In the genomic region with DNA sequence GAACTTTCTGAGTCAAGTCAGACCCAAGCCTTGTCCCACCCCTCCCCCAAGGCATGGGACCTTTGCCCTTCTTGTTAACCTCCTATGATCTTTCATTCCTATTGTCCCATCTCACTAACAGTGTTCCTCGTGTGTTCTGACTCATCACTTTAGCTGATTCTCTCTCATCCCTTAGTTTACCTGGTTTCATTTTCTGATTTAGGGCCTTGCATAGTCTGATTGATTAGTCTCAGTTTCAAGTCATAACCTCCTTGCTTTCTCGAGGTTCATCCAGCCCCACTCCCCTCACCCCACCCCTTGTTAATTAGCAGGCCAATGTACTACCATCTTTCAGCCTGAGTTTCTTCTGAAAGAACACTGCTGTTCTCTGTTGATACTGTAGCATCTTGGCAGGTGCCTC, we compare ENCODE assay signal across 10 cellular contexts.
DNase-seq lines count a peak whose midpoint lies in the region; ATAC-seq and TF ChIP-seq lines count a peak whose summit lies in the region.
"Had no signal": no experiment of that assay in that cellular context is flagged by ENCODE, and none has a peak within 500 bp of the region (broad histone marks: within the 10 kb centered on the region; RNA-seq: fewer than 3 reads in every experiment).

No MANE protein-coding gene starts in this region.

- intact Hi-C loops in mammary epithelial cell (cut with micrococcal nuclease), result no loop called here

- no peak overlapping the region for H3K4me2 ChIP-seq in mammary epithelial cell (ENCODE audit: insufficient read depth, low read depth, low read length)

- TF ChIP-seq EP300 in tibial nerve (IDR thresholded peaks at IDR 0.05), result no peak

- dilution Hi-C loops in mammary epithelial cell (cut with HindIII; ENCODE audit: low sequenced_read_pairs), result no loop called here

- in situ Hi-C loops in mammary epithelial cell (cut with MboI; ENCODE audit: low sequenced_read_pairs in 2 of 2), result no loop called here

- ATAC-seq in GM18520 (IDR thresholded peaks at IDR 0.05; ENCODE audit: unreplicated experiment), result peak; percentile 33
- ATAC-seq in GM21381 (IDR thresholded peaks at IDR 0.05; ENCODE audit: unreplicated experiment), result peak; percentile 53
- ATAC-seq in HG03159 (IDR thresholded peaks at IDR 0.05; ENCODE audit: unreplicated experiment), result peak; percentile 50

- H3K79me2 ChIP-seq in mammary epithelial cell (ENCODE audit: insufficient read depth, low read length), result no peaks in the 10 kb centered on the region

- DNase-seq in epithelial cell of prostate (ENCODE audit: low read depth, low spot score), result no peak
- no peak for DNase-seq in tibial nerve (ENCODE audit: low spot score in 2 of 2)
- no peak for DNase-seq in GM20000 (ENCODE audit: low spot score)
- DNase-seq in mammary epithelial cell, result no peak
- no peak for DNase-seq in C1 segment of cervical spinal cord (lab: John Stamatoyannopoulos, UW)
- DNase-seq: NCI-H1105, stomach had no signal

- no peak overlapping the region for H3K4me3 ChIP-seq in tibial nerve
- no peak overlapping the region for H3K4me3 ChIP-seq in mammary epithelial cell (replicated peaks in 1 of 3; ENCODE audit: insufficient read depth in 1 of 3, low read depth in 2 of 3, low read length in 3 of 3)
- H3K4me3 ChIP-seq: stomach had no signal

- H4K20me1 ChIP-seq in mammary epithelial cell (ENCODE audit: insufficient read depth, low read length), result no peaks in the 10 kb centered on the region

- H3K9ac ChIP-seq in mammary epithelial cell (ENCODE audit: insufficient read depth, low read length), result no peak overlapping the region

- TF ChIP-seq CTCF in tibial nerve (IDR thresholded peaks at IDR 0.05) (no peak), GM20000 (IDR thresholded peaks at IDR 0.05; ENCODE audit: extremely low read depth, missing control alignments) (no peak), mammary epithelial cell (conservative IDR thresholded peaks at IDR 0.05 in 1 of 2, IDR thresholded peaks at IDR 0.05 in 1 of 2; ENCODE audit: extremely low read depth in 1 of 2, insufficient read depth in 1 of 2, low read depth in 1 of 2, low read length in 2 of 2) (no peak)

- H3K4me1 ChIP-seq in tibial nerve (no peaks in the 10 kb centered on the region), mammary epithelial cell (ENCODE audit: insufficient read depth, low read length) (no peaks in the 10 kb centered on the region)
- H3K4me1 ChIP-seq: stomach had no signal

- CTCF ChIA-PET in mammary epithelial cell (lab: Charles Lee; ENCODE audit: low non-redundant PET), result no interaction called here

- peaks cover 0 to 10% of the 10 kb centered on the region in 2 donors for H3K27me3 ChIP-seq in tibial nerve
- no peaks in the 10 kb centered on the region for H3K27me3 ChIP-seq in mammary epithelial cell (ENCODE audit: insufficient read depth, low read length)

- H3K36me3 ChIP-seq in tibial nerve (no peaks in the 10 kb centered on the region), mammary epithelial cell (ENCODE audit: insufficient read depth, low read length) (no peaks in the 10 kb centered on the region)
- H3K36me3 ChIP-seq: stomach had no signal

- no peaks in the 10 kb centered on the region for H3K9me3 ChIP-seq in tibial nerve
- no peaks in the 10 kb centered on the region for H3K9me3 ChIP-seq in mammary epithelial cell (replicated peaks; ENCODE audit: insufficient read depth, low read length)
- H3K9me3 ChIP-seq: stomach had no signal

- no peak overlapping the region for H2AFZ ChIP-seq in mammary epithelial cell (ENCODE audit: low read depth, low read length)

- TF ChIP-seq POLR2A in tibial nerve (IDR thresholded peaks at IDR 0.05), result no peak

- H3K27ac ChIP-seq in epithelial cell of prostate, result peak overlapping the region; percentile 21
- H3K27ac ChIP-seq in tibial nerve, result no peak overlapping the region
- no peak overlapping the region for H3K27ac ChIP-seq in mammary epithelial cell (ENCODE audit: insufficient read depth, low read depth, low read length)
- H3K27ac ChIP-seq: stomach had no signal

- BruUV-seq in mammary epithelial cell (replicated peaks; lab: Mats Ljungman, UMichigan), result no TSS peak

- 41 to 69% methylated on average over 2 of the region's 2 CpGs for WGBS in tibial nerve, 2 donors
- 43% methylated on average over 2 of the region's 2 CpGs for WGBS in mammary epithelial cell (ENCODE audit: low coverage, missing lambda C conversion rate)
